Comparison of ENCODE assay signal across 8 cellular contexts in the genomic region with DNA sequence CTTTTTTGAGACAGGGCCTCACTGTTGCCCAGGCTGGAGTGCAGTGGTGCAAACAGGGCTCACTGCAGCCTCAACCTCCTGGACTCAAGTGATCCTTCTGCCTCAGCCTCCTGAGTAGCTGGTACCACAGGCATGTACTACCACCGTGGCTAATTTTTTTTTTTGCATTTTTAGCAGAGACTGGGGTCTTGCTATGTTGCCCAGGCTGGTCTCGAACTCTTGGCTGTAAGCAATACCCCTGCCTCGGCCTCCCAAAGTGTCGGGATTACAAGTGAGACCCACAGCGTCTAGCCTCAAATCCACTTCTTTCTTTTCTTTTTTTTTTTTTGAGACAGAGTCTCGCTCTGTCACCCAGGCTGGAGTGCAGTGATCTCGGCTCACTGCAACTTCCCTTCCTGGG. TPM values are rescaled to one million over a fixed set of nuclear protein-coding genes. Genes with fewer than 3 reads are reported as not detected.
"Had no signal": no experiment of that assay in that cellular context is flagged by ENCODE, and none has a peak within 500 bp of the region (broad histone marks: within the 10 kb centered on the region; RNA-seq: fewer than 3 reads in every experiment).

No MANE protein-coding gene starts in this region.

RNA-seq across cellular contexts. Expression of a gene that starts 6.6 kb away (rescaled TPM):
- total RNA-seq: LHCN-M2, MCF 10A, NCI-H460, PC-9, Right ventricle myocardium inferior, RPMI7951, SK-MEL-5 had no signal

RNA-seq across cellular contexts. Expression of a gene that starts 28.6 kb away (rescaled TPM):
- total RNA-seq: LHCN-M2, MCF 10A, NCI-H460, OCI-LY7, PC-9, RPMI7951, SK-MEL-5 had no signal
